Comparison of ENCODE assay signal across 8 cellular contexts in genomic region chr22:35257321-35258143, GRCh38. TPM values are rescaled to one million over a fixed set of nuclear protein-coding genes. Genes with fewer than 3 reads are reported as not detected.
DNase-seq lines count a peak whose midpoint lies in the region; ATAC-seq and TF ChIP-seq lines count a peak whose summit lies in the region.

HMGXB4 (plus strand) TSS chr22:35257493; CDS start chr22:35262391, 4,898 bp downstream.

- H3K27ac ChIP-seq in KMS-11 (peak within 1 kb of the TSS; percentile 85), RWPE1 (peak within 1 kb of the TSS; percentile 83)
- peak within 1 kb of the TSS; percentile 98 for H3K27ac ChIP-seq in naive thymus-derived CD4-positive, alpha-beta T cell (ENCODE audit: low read depth, low read length)

- H3K4me1 ChIP-seq in KMS-11 (ENCODE audit: low read depth, poor library complexity, severe bottlenecking) = peaks cover 18% of the 10 kb centered on the region
- peaks cover 8 to 9% of the 10 kb centered on the region in 2 donors for H3K4me1 ChIP-seq in naive thymus-derived CD4-positive, alpha-beta T cell (ENCODE audit: control insufficient read depth in 2 of 2, insufficient read depth in 2 of 2, low read length in 2 of 2)

- no peaks in the 10 kb centered on the region for H3K36me3 ChIP-seq in KMS-11 (ENCODE audit: insufficient read depth)
- H3K36me3 ChIP-seq in naive thymus-derived CD4-positive, alpha-beta T cell (ENCODE audit: control insufficient read depth in 2 of 3, insufficient read depth in 3 of 3, low read length in 3 of 3) = peaks cover 0 to 2% (median 2%) of the 10 kb centered on the region in 3 experiments

- CTCF ChIA-PET in RWPE1 (lab: Yijun Ruan, JAX) = no interaction called here
- CTCF ChIA-PET in naive thymus-derived CD4-positive, alpha-beta T cell (lab: Charles Lee) = interaction anchor here (1.2 to 1.6 kb wide), 2 partner anchors 9 to 42 kb away, joined by 4 to 5 read pairs; partner anchors contain the start of gene TOM1

- H3K4me2 ChIP-seq in KMS-11 = peak within 1 kb of the TSS; percentile 88

- peak within 1 kb of the TSS; percentile 100 for H2AFZ ChIP-seq in KMS-11 (ENCODE audit: low read depth)

- peaks cover 18% of the 10 kb centered on the region for H3K79me2 ChIP-seq in KMS-11 (ENCODE audit: insufficient read depth, low read depth)

- H3K27ac Mint-ChIP-seq in activated T-helper 17 cell treated with anti-CD3 and anti-CD28 coated beads, Interleukin-2, amount 50 U/mL, for 72 hours = peak within 1 kb of the TSS; percentile 92
- peak within 1 kb of the TSS; percentile 85 to 97 (median 95) for H3K27ac Mint-ChIP-seq in naive thymus-derived CD4-positive, alpha-beta T cell
- H3K27ac Mint-ChIP-seq in stimulated activated memory B cell treated with anti-CD40 and anti-IgM and Interleukin-4, amounts not matched to agents 10 μg/mL and 1 μg/mL and 100 μg/mL, for 72 hours = peak within 1 kb of the TSS; percentile 92

- H3K9ac ChIP-seq in KMS-11 = peak within 1 kb of the TSS; percentile 99

- peaks cover 22% of the 10 kb centered on the region for H3K4me1 Mint-ChIP-seq in activated T-helper 17 cell treated with anti-CD3 and anti-CD28 coated beads, Interleukin-2, amount 50 U/mL, for 72 hours
- peaks cover 15 to 42% (median 32%) of the 10 kb centered on the region in 7 donors for H3K4me1 Mint-ChIP-seq in naive thymus-derived CD4-positive, alpha-beta T cell
- H3K4me1 Mint-ChIP-seq in stimulated activated memory B cell treated with anti-CD40 and anti-IgM and Interleukin-4, amounts not matched to agents 10 μg/mL and 1 μg/mL and 100 μg/mL, for 72 hours = peaks cover 27% of the 10 kb centered on the region

- no peaks in the 10 kb centered on the region for H3K9me3 ChIP-seq in naive thymus-derived CD4-positive, alpha-beta T cell (ENCODE audit: control insufficient read depth in 2 of 3, low read length in 3 of 3)

- ATAC-seq in GM21737 (IDR thresholded peaks at IDR 0.05; ENCODE audit: unreplicated experiment) = peak; percentile 82
- ATAC-seq in activated T-helper 17 cell treated with anti-CD3 and anti-CD28 coated beads, Interleukin-2, amount 50 U/mL, for 72 hours (replicated peaks) = peak; percentile 95
- peak; percentile 96 for ATAC-seq in naive thymus-derived CD4-positive, alpha-beta T cell
- peak; percentile 94 for ATAC-seq in stimulated activated memory B cell treated with anti-CD40 and anti-IgM and Interleukin-4, amounts not matched to agents 10 μg/mL and 1 μg/mL and 100 μg/mL, for 72 hours

- no peaks in the 10 kb centered on the region for H4K20me1 ChIP-seq in KMS-11 (ENCODE audit: insufficient read depth)

- POLR2A ChIA-PET in RWPE1 (lab: Yijun Ruan, JAX; ENCODE audit: low non-redundant PET) = no interaction called here
- POLR2A ChIA-PET in naive thymus-derived CD4-positive, alpha-beta T cell (lab: Charles Lee) = interaction anchor here (0.6 to 2.2 kb wide), 10 partner anchors 8 to 584 kb away, joined by 3 to 28 read pairs (median 4); partner anchors contain the start of gene TOM1

- peak within 1 kb of the TSS; percentile 93 for H3K4me3 Mint-ChIP-seq in activated T-helper 17 cell treated with anti-CD3 and anti-CD28 coated beads, Interleukin-2, amount 50 U/mL, for 72 hours
- H3K4me3 Mint-ChIP-seq in naive thymus-derived CD4-positive, alpha-beta T cell = peak within 1 kb of the TSS; percentile 88 to 94 (median 93)
- H3K4me3 Mint-ChIP-seq in stimulated activated memory B cell treated with anti-CD40 and anti-IgM and Interleukin-4, amounts not matched to agents 10 μg/mL and 1 μg/mL and 100 μg/mL, for 72 hours = peak within 1 kb of the TSS; percentile 91

- DNase-seq in Daoy (ENCODE audit: low read depth) (peak; percentile 88), RWPE1 (ENCODE audit: low spot score) (peak; percentile 79), fibroblast of mammary gland (ENCODE audit: low read depth) (peak; percentile 85)
- DNase-seq in naive thymus-derived CD4-positive, alpha-beta T cell = peak; percentile 80 to 91 (median 87)

- H3K4me3 ChIP-seq in KMS-11 (IDR thresholded peaks at IDR 0.05; ENCODE audit: insufficient read depth, low read depth, low read length) (peak within 1 kb of the TSS; percentile 23), fibroblast of mammary gland (ENCODE audit: control insufficient read depth, low read depth, low read length) (peak within 1 kb of the TSS; percentile 82)
- H3K4me3 ChIP-seq in naive thymus-derived CD4-positive, alpha-beta T cell (ENCODE audit: low read length) = peak within 1 kb of the TSS; percentile 40

- no peaks in the 10 kb centered on the region for H3K27me3 Mint-ChIP-seq in activated T-helper 17 cell treated with anti-CD3 and anti-CD28 coated beads, Interleukin-2, amount 50 U/mL, for 72 hours
- H3K27me3 Mint-ChIP-seq in naive thymus-derived CD4-positive, alpha-beta T cell = peaks cover 0 to 5% (median 0%) of the 10 kb centered on the region in 5 donors
- H3K27me3 Mint-ChIP-seq in stimulated activated memory B cell treated with anti-CD40 and anti-IgM and Interleukin-4, amounts not matched to agents 10 μg/mL and 1 μg/mL and 100 μg/mL, for 72 hours = no peaks in the 10 kb centered on the region

- no peaks in the 10 kb centered on the region for H3K27me3 ChIP-seq in KMS-11 (ENCODE audit: insufficient read depth, low read depth)
- no peaks in the 10 kb centered on the region for H3K27me3 ChIP-seq in naive thymus-derived CD4-positive, alpha-beta T cell (ENCODE audit: control insufficient read depth in 2 of 2, insufficient read depth in 2 of 2, low read length in 2 of 2)

- intact Hi-C loops in naive thymus-derived CD4-positive, alpha-beta T cell (cut with micrococcal nuclease) = loop anchor here (1.0 to 5.0 kb wide), 5 partner anchors 26 to 295 kb away; no protein-coding TSS in a partner anchor

- no peak for TF ChIP-seq CTCF in KMS-11 (conservative IDR thresholded peaks at IDR 0.05; ENCODE audit: low read depth, low read length)
- TF ChIP-seq CTCF in RWPE1 (conservative IDR thresholded peaks at IDR 0.05; ENCODE audit: low read depth) = no peak
- no peak for TF ChIP-seq CTCF in fibroblast of mammary gland (conservative IDR thresholded peaks at IDR 0.05; ENCODE audit: control insufficient read depth, insufficient read depth, low read depth, low read length)

- H3K9me3 Mint-ChIP-seq in activated T-helper 17 cell treated with anti-CD3 and anti-CD28 coated beads, Interleukin-2, amount 50 U/mL, for 72 hours = no peaks in the 10 kb centered on the region
- H3K9me3 Mint-ChIP-seq in naive thymus-derived CD4-positive, alpha-beta T cell = no peaks in the 10 kb centered on the region
- H3K9me3 Mint-ChIP-seq in stimulated activated memory B cell treated with anti-CD40 and anti-IgM and Interleukin-4, amounts not matched to agents 10 μg/mL and 1 μg/mL and 100 μg/mL, for 72 hours = no peaks in the 10 kb centered on the region

- peaks cover 31% of the 10 kb centered on the region for H3K36me3 Mint-ChIP-seq in activated T-helper 17 cell treated with anti-CD3 and anti-CD28 coated beads, Interleukin-2, amount 50 U/mL, for 72 hours (ENCODE audit: low read depth)
- peaks cover 0 to 8% (median 0%) of the 10 kb centered on the region in 5 donors for H3K36me3 Mint-ChIP-seq in naive thymus-derived CD4-positive, alpha-beta T cell
- H3K36me3 Mint-ChIP-seq in stimulated activated memory B cell treated with anti-CD40 and anti-IgM and Interleukin-4, amounts not matched to agents 10 μg/mL and 1 μg/mL and 100 μg/mL, for 72 hours = peaks cover 18% of the 10 kb centered on the region

RNA-seq across cellular contexts. Expression of gene HMGXB4, which starts in this region (rescaled TPM):
- 10.3 and 11.0 TPM in 2 replicates for total RNA-seq in Daoy (2014; rRNA removed; shearing (Covaris generic))
- total RNA-seq in activated T-helper 17 cell treated with anti-CD3 and anti-CD28 coated beads, Interleukin-2, amount 50 U/mL, for 72 hours = 10 to 100 TPM; 35.3 to 36.9 TPM
- 10 to 100 TPM; 23.3 to 39.1 (median 32.2) TPM for total RNA-seq in naive thymus-derived CD4-positive, alpha-beta T cell
- polyA plus RNA-seq in naive thymus-derived CD4-positive, alpha-beta T cell = 10 to 100 TPM; 12.2 to 12.8 TPM

Comparison
In these comparisons a context has a peak if more than half of its experiments do, and no peak if none do; other contexts are left out.
1. Peak in every context shown above with its lines: DNase-seq, ATAC-seq, H3K4me3 ChIP-seq and H3K27ac ChIP-seq.
2. H3K4me3 ChIP-seq: peak in every context shown above with its lines; median percentile 82 in fibroblast of mammary gland; 40 in naive thymus-derived CD4-positive, alpha-beta T cell; 23 in KMS-11.